Comparison of ENCODE assay signal across 12 cellular contexts in the genomic region with DNA sequence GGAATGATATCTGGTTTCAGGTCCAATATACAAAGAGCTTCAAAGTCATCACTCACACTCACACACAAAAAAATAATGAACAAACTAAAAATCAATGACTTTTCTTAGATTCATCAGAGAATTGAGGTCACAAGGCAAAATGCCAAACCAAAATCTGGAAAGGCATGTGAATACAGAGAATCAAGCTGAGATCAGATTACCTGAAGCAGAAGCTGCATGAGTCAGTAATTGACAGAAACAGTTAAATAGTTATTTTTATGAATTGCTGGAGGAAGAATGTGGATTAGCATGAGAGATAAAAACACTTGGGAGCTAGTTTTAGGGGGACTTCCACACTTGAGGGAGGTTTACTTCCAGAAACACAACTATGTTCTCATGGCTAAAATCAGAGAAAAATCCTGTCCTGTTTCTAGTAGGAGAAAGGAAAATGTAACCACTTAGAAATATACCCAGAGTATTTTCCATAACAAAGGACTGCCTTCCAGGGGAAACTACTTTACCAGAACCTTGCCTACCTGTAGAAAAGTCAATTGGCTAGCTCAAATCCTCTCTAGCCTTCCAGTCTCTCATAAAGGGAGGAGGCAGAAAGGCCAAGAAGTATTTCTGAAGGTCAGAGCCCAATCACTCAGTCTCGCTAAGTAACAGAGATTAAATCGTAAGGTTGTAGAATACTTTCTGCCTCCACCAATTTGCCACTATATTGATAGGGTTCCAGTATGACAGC.
A peak's percentile ranks its signal among the peaks of the same experiment; 100 is the strongest.
DNase-seq lines count a peak whose midpoint lies in the region; ATAC-seq and TF ChIP-seq lines count a peak whose summit lies in the region.
"Had no signal": no experiment of that assay in that cellular context is flagged by ENCODE, and none has a peak within 500 bp of the region (broad histone marks: within the 10 kb centered on the region; RNA-seq: fewer than 3 reads in every experiment).

No MANE protein-coding gene starts in this region.

- H3K4me1 ChIP-seq in hepatocyte (ENCODE audit: insufficient read depth) = no peaks in the 10 kb centered on the region
- H3K4me1 ChIP-seq: BLaER1, psoas muscle had no signal

- H4K20me1 ChIP-seq in hepatocyte (ENCODE audit: insufficient read depth, poor library complexity, severe bottlenecking) = no peaks in the 10 kb centered on the region
- H4K20me1 ChIP-seq: BLaER1 had no signal

- CTCF ChIA-PET in AG04450 (lab: Charles Lee) = interaction anchor here (1.1 kb wide), 1 partner anchor 27 kb away, joined by 4 read pairs; no protein-coding TSS in a partner anchor

- no peak for TF ChIP-seq CTCF in AG04450 (IDR thresholded peaks at IDR 0.05; ENCODE audit: low read depth, low read length)
- TF ChIP-seq CTCF in HFF-Myc (IDR thresholded peaks at IDR 0.05; ENCODE audit: low read depth, low read length, missing control alignments) = no peak
- TF ChIP-seq CTCF in hepatocyte (IDR thresholded peaks at IDR 0.05; ENCODE audit: poor library complexity) = no peak

- H3K27ac ChIP-seq in AG04450 (ENCODE audit: low read depth, low read length) (no peak overlapping the region), hepatocyte (no peak overlapping the region)
- H3K27ac ChIP-seq: BLaER1, psoas muscle had no signal

- peak; percentile 98 for ATAC-seq in SK-N-SH treated with all-trans-retinoic acid at 6 μM for 48 hours
- ATAC-seq in GM21423 (IDR thresholded peaks at IDR 0.05; ENCODE audit: unreplicated experiment) = no peak
- ATAC-seq: psoas muscle had no signal

- no peak overlapping the region for H3K4me3 ChIP-seq in AG04450 (ENCODE audit: low read depth, low read length)
- no peak overlapping the region for H3K4me3 ChIP-seq in HFF-Myc (replicated peaks; ENCODE audit: low read depth, low read length)
- H3K4me3 ChIP-seq in hepatocyte = no peak overlapping the region
- H3K4me3 ChIP-seq: BLaER1, psoas muscle had no signal

- H3K9me2 ChIP-seq in hepatocyte (replicated peaks; ENCODE audit: insufficient read depth) = no peaks in the 10 kb centered on the region

- DNase-seq in AG04450 (ENCODE audit: low read depth, low spot score) = peak; percentile 45
- DNase-seq in HFF-Myc (ENCODE audit: extremely low read depth, low read depth) = peak; percentile 44
- peak; percentile 68 for DNase-seq in glomerular visceral epithelial cell (ENCODE audit: extremely low spot score)
- no peak for DNase-seq in cerebellar nuclear complex (lab: John Stamatoyannopoulos, UW)
- no peak for DNase-seq in hepatocyte (ENCODE audit: low spot score)
- no peak for DNase-seq in C1 segment of cervical spinal cord (lab: John Stamatoyannopoulos, UW)
- DNase-seq: kidney; NK-92 treated with Interleukin-12 subunit alpha and Interleukin-12 subunit beta, amount 100 ng/mL, for 24 hours; psoas muscle had no signal

- H3K27me3 ChIP-seq in AG04450 (ENCODE audit: control insufficient read depth, insufficient read depth, low read length) = no peaks in the 10 kb centered on the region
- H3K27me3 ChIP-seq in hepatocyte = no peaks in the 10 kb centered on the region
- H3K27me3 ChIP-seq: BLaER1 had no signal

- no peaks in the 10 kb centered on the region for H3K79me2 ChIP-seq in hepatocyte

- POLR2A ChIA-PET in AG04450 (lab: Yijun Ruan, JAX) = no interaction called here

- H3K9me3 ChIP-seq in AG04450 (ENCODE audit: control insufficient read depth, insufficient read depth, low read length) = peaks cover 3% of the 10 kb centered on the region
- peaks cover 7% of the 10 kb centered on the region for H3K9me3 ChIP-seq in hepatocyte (ENCODE audit: low read depth)

- no peak overlapping the region for H3K4me2 ChIP-seq in hepatocyte
- H3K4me2 ChIP-seq: BLaER1 had no signal

- H3K36me3 ChIP-seq in hepatocyte (replicated peaks; ENCODE audit: insufficient read depth, low read depth) = no peaks in the 10 kb centered on the region
- H3K36me3 ChIP-seq: BLaER1 had no signal

- H2AFZ ChIP-seq in hepatocyte = no peak overlapping the region

- WGBS in hepatocyte (ENCODE audit: low lambda C conversion rate, missing lambda C conversion rate) = 89% methylated on average over 2 of the region's 2 CpGs

TF ChIP-seq in SK-N-SH treated with all-trans-retinoic acid at 6 μM for 48 hours, 23 proteins besides CTCF, POLR2A, EP300 and RAD21:
- TF ChIP-seq ZC3H10 (CRISPR knock-in tag; IDR thresholded peaks at IDR 0.05) (peak; percentile 65), PPARA (CRISPR knock-in tag; IDR thresholded peaks at IDR 0.05; ENCODE audit: borderline replicate concordance) (no peak), RARB (CRISPR knock-in tag; IDR thresholded peaks at IDR 0.05) (0 out of 2 replicates have a peak, but pooled peaks have one; percentile 54), TOX (CRISPR knock-in tag; IDR thresholded peaks at IDR 0.05; ENCODE audit: borderline replicate concordance) (peak; percentile 82), ZFP30 (CRISPR knock-in tag; IDR thresholded peaks at IDR 0.05) (no peak)

Comparison
In these comparisons a context has a peak if more than half of its experiments do, and no peak if none do; other contexts are left out.
1. DNase-seq: peak in AG04450 (single experiment), HFF-Myc (single experiment) and glomerular visceral epithelial cell (single experiment); none in cerebellar nuclear complex (0 of 2), hepatocyte (single experiment) and C1 segment of cervical spinal cord (0 of 14).